18 cellular contexts compared by ENCODE assay signal in genomic region chr16:53692146-53692545, GRCh38. TPM values are rescaled to one million over a fixed set of nuclear protein-coding genes. Genes with fewer than 3 reads are reported as not detected.
A peak's percentile ranks its signal among the peaks of the same experiment; 100 is the strongest.
DNase-seq lines count a peak whose midpoint lies in the region; ATAC-seq and TF ChIP-seq lines count a peak whose summit lies in the region.
"Had no signal": no experiment of that assay in that cellular context is flagged by ENCODE, and none has a peak within 500 bp of the region (broad histone marks: within the 10 kb centered on the region; RNA-seq: fewer than 3 reads in every experiment).

No MANE protein-coding gene starts in this region.

- peak overlapping the region in 1 of 3 experiments; percentile 3 for H3K27ac Mint-ChIP-seq in nephron

- H4K20me1 ChIP-seq in PC-3 (ENCODE audit: low read length) = no peaks in the 10 kb centered on the region
- H4K20me1 ChIP-seq: BLaER1 had no signal

- peak; percentile 72 for TF ChIP-seq CTCF in PC-3 (conservative IDR thresholded peaks at IDR 0.05; ENCODE audit: low read depth, low read length)
- TF ChIP-seq CTCF in choroid plexus epithelial cell (conservative IDR thresholded peaks at IDR 0.05; ENCODE audit: low read depth, low read length) = peak; percentile 46
- peak; percentile 10 to 55 (median 29) for TF ChIP-seq CTCF in nephron (IDR thresholded peaks at IDR 0.05; ENCODE audit: unreplicated experiment in 3 of 3)

- H3F3A ChIP-seq in PC-3 (ENCODE audit: low read length, unreplicated experiment) = no peaks in the 10 kb centered on the region

- H3K27me3 ChIP-seq in PC-3 (ENCODE audit: low read length) = no peaks in the 10 kb centered on the region
- H3K27me3 ChIP-seq: BLaER1, gastroesophageal sphincter had no signal

- H3K27me3 Mint-ChIP-seq in nephron (ENCODE audit: low read depth) = no peaks in the 10 kb centered on the region

- H3K27ac ChIP-seq in PC-3 (ENCODE audit: low read length) = no peak overlapping the region
- H3K27ac ChIP-seq: BLaER1, gastroesophageal sphincter had no signal

- H3K4me2 ChIP-seq in PC-3 (ENCODE audit: low read length) = no peak overlapping the region
- H3K4me2 ChIP-seq: BLaER1 had no signal

- H3K4me1 ChIP-seq in PC-3 (ENCODE audit: insufficient read depth, low read length) = no peaks in the 10 kb centered on the region
- H3K4me1 ChIP-seq: BLaER1, gastroesophageal sphincter had no signal

- no peaks in the 10 kb centered on the region for H3K4me1 Mint-ChIP-seq in nephron

- H3K9me2 ChIP-seq in PC-3 (replicated peaks; ENCODE audit: low read length) = no peaks in the 10 kb centered on the region

- DNase-seq in DMS114 treated with DMSO at 0.1 percent for 48 hours (lab: John Stamatoyannopoulos, UW; ENCODE audit: unreplicated experiment) = peak; percentile 9
- DNase-seq in PC-3 = peak; percentile 45
- peak; percentile 45 for DNase-seq in choroid plexus epithelial cell (ENCODE audit: low read depth)
- DNase-seq in LoVo (ENCODE audit: low spot score) = no peak
- DNase-seq in hypothalamus (lab: John Stamatoyannopoulos, UW) = no peak
- DNase-seq in activated CD4-positive, CD25-positive, alpha-beta regulatory T cell treated with anti-CD3 and anti-CD28 coated beads, Interleukin-2, amount 50 U/mL, for 72 hours = no peak
- DNase-seq: activated naive CD4-positive, alpha-beta T cell; central memory CD4-positive, alpha-beta T cell; DND-41; KG1; NCI-H1436; NCI-H524 treated with DMSO at 0.1 percent for 48 hours; stimulated activated naive CD4-positive, alpha-beta T cell had no signal

- intact Hi-C loops in PC-3 (cut with micrococcal nuclease) = no loop called here

- no peaks in the 10 kb centered on the region for H3K9me3 ChIP-seq in PC-3 (ENCODE audit: low read length)
- H3K9me3 ChIP-seq: gastroesophageal sphincter had no signal

- H3K4me3 ChIP-seq in PC-3 (ENCODE audit: low read length) (no peak overlapping the region), choroid plexus epithelial cell (ENCODE audit: low read depth, low read length) (no peak overlapping the region)
- H3K4me3 ChIP-seq: BLaER1, gastroesophageal sphincter had no signal

- H3K36me3 Mint-ChIP-seq in nephron (ENCODE audit: low read depth) = peaks cover 50% of the 10 kb centered on the region

- H3K4me3 Mint-ChIP-seq in nephron = no peak overlapping the region

- H2AFZ ChIP-seq in PC-3 (ENCODE audit: low read length) = no peak overlapping the region

- POLR2A ChIA-PET in PC-3 (lab: Charles Lee; ENCODE audit: unreplicated experiment) = no interaction called here

- H3K9ac ChIP-seq in PC-3 (ENCODE audit: low read length) = no peak overlapping the region
- H3K9ac ChIP-seq: BLaER1 had no signal

- ATAC-seq in PC-3 (no peak), HG03565 (IDR thresholded peaks at IDR 0.05; ENCODE audit: unreplicated experiment) (no peak)
- ATAC-seq: gastroesophageal sphincter, HCT116 had no signal

- H3K36me3 ChIP-seq in PC-3 (ENCODE audit: low read depth, low read length) = no peaks in the 10 kb centered on the region

- peaks cover 5% of the 10 kb centered on the region for H3K9me3 Mint-ChIP-seq in nephron

- no TSS peak for BruUV-seq in PC-3 (replicated peaks; lab: Mats Ljungman, UMichigan)

- CTCF ChIA-PET in PC-3 (lab: Charles Lee) = interaction anchor here (0.6 kb wide), 1 partner anchor 142 kb away, joined by 3 read pairs; no protein-coding TSS in a partner anchor

- no peaks in the 10 kb centered on the region for H3K79me2 ChIP-seq in PC-3 (ENCODE audit: low read length)

RNA-seq across cellular contexts. Expression of gene RPGRIP1L, which starts 11.5 kb away (rescaled TPM):
- total RNA-seq in PC-3 (2014; rRNA removed) = 3.8 and 4.6 TPM in 2 replicates

RNA-seq across cellular contexts. Expression of gene FTO, which starts 11.8 kb away (rescaled TPM):
- total RNA-seq in PC-3 (2014; rRNA removed) = 27.0 and 32.7 TPM in 2 replicates

Comparison
In these comparisons a context has a peak if more than half of its experiments do, and no peak if none do; other contexts are left out.
1. DNase-seq: peak in DMS114 treated with DMSO at 0.1 percent for 48 hours (single experiment), PC-3 (single experiment) and choroid plexus epithelial cell (single experiment); none in LoVo (single experiment), hypothalamus (0 of 51) and activated CD4-positive, CD25-positive, alpha-beta regulatory T cell treated with anti-CD3 and anti-CD28 coated beads, Interleukin-2, amount 50 U/mL, for 72 hours (single experiment).
2. Peak in every context shown above with its lines, with median percentiles within 50 percentile points of each other: CTCF ChIP-seq.